In the genomic region with DNA sequence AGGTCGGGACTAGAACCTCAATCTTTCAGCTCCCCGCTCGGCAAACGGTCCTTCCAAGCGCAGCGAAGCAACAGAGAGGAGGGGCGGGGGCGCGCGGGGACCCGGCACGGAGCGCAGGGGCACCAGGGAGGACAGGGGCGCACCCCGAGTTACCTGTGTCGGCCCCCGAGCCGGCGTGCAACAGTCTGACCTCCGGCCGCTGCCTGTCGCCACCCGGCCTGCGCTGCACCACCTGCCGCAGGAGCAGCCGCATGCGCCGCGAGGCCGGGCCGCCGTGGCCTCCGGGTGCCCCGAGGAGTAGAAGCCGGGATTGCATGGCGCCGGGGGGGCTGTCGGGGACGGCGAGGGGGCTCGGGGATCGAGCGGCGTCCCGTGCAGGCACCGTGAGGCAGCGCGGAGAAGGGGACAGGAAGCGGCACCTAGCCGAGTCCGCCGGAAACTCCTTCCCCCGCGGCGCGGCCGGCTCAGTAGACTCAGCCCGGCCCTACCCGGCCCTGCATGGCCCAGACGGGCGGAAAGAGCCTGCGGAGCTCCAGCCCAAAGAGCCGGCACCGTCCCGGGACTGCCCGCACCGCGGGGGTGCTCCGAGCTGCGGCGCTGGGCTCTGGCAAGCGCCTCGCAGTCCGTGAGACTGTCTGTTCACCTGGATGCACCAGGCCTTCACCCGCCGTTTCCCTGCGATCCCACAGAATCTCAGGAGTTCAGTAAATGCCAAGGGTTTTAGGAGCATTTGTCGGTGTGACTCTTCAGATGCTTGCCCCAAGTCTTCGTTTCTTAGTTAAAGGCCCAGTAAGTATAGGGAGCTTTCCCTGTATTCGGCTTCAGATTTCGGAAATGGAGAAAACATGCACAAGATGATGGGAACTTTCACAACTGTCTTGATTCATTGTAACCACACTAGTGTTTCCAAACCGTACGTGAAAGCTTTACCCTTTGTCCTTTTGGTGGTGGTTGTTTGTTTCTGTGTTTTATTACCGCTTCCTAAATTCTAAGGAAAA, we compare ENCODE assay signal across 8 cellular contexts. TPM values are rescaled to one million over a fixed set of nuclear protein-coding genes. Genes with fewer than 3 reads are reported as not detected.
DNase-seq lines count a peak whose midpoint lies in the region; ATAC-seq and TF ChIP-seq lines count a peak whose summit lies in the region.

Gene VWA8 (minus strand): TSS at position 410 of the 998 bp plus-strand sequence. CDS start 94 bp downstream, at position 316.

- CTCF ChIA-PET in HEK293T (lab: Yijun Ruan, JAX) = interaction anchor here (0.6 kb wide), 1 partner anchor 70 kb away, joined by 3 read pairs; no protein-coding TSS in a partner anchor

- ATAC-seq in left ventricle myocardium superior = peak; percentile 97

- WGBS in prostate gland = 4% methylated on average over 49 of the region's 84 CpGs

- TF ChIP-seq CTCF in GM10266 (IDR thresholded peaks at IDR 0.05; ENCODE audit: control insufficient read depth, insufficient read depth, low read depth, missing control alignments) (no peak), NB4 (IDR thresholded peaks at IDR 0.05; ENCODE audit: low read depth, low read length) (no peak), prostate gland (IDR thresholded peaks at IDR 0.05) (no peak)

- H3K9me3 ChIP-seq in prostate gland = no peaks in the 10 kb centered on the region

- H3K36me3 ChIP-seq in prostate gland = no peaks in the 10 kb centered on the region

- POLR2A ChIA-PET in HEK293T (lab: Yijun Ruan, JAX) = interaction anchor here (0.6 to 2.0 kb wide), 11 partner anchors 9 to 549 kb away, joined by 3 to 8 read pairs (median 5); partner anchors contain the start of gene DGKH

- intact Hi-C loops in left ventricle myocardium superior (cut with micrococcal nuclease) (no loop called here), prostate gland (cut with DNase I) (loop anchor here (5.0 to 10.0 kb wide), 2 partner anchors 86 to 286 kb away; partner anchors contain the start of gene DGKH)

- DNase-seq in GM10266 (ENCODE audit: extremely low spot score) (peak; percentile 87), HEK293T (ENCODE audit: extremely low spot score) (peak; percentile 82), NB4 (ENCODE audit: low read depth) (peak; percentile 90), T-helper 1 cell (peak; percentile 59 to 87 (median 71)), amniotic epithelial cell (ENCODE audit: low read depth) (peak; percentile 76), left ventricle myocardium superior (peak; percentile 90), prostate gland (ENCODE audit: low spot score) (peak; percentile 60), ureter (ENCODE audit: low spot score) (peak; percentile 86)

- H3K4me3 ChIP-seq in NB4 (ENCODE audit: low read depth, low read length) = peak within 1 kb of the TSS; percentile 91
- H3K4me3 ChIP-seq in prostate gland = peak within 1 kb of the TSS; percentile 54 to 59

- peak within 1 kb of the TSS; percentile 77 to 82 for H3K27ac ChIP-seq in prostate gland

- no peaks in the 10 kb centered on the region for H3K27me3 ChIP-seq in prostate gland (replicated peaks; ENCODE audit: insufficient read depth)

- H3K4me1 ChIP-seq in prostate gland (replicated peaks) = peaks cover 4% of the 10 kb centered on the region

- TF ChIP-seq POLR2A in NB4 (IDR thresholded peaks at IDR 0.05; ENCODE audit: extremely low read depth, insufficient read length) (peak; percentile 72), prostate gland (IDR thresholded peaks at IDR 0.05) (no peak)

TF ChIP-seq in HEK293T, 16 proteins besides CTCF, POLR2A, EP300 and RAD21:
- TF ChIP-seq L3MBTL2 (conservative IDR thresholded peaks at IDR 0.05) (peak; percentile 59), LEF1 (IDR thresholded peaks at IDR 0.05; ENCODE audit: borderline replicate concordance) (peak; percentile 39; the same call in 1 of the 2 replicates), SP1 (IDR thresholded peaks at IDR 0.05) (no peak)

RNA-seq across cellular contexts. Expression of gene VWA8, which starts in this region (rescaled TPM):
- total RNA-seq in left ventricle myocardium superior = 45.0 TPM
- total RNA-seq in prostate gland = 10 to 100 TPM; 18.1 to 21.8 TPM
- total RNA-seq in ureter = 40.4 TPM

Comparison
In these comparisons a context has a peak if more than half of its experiments do, and no peak if none do; other contexts are left out.
1. Peak in every context shown above with its lines: DNase-seq, ATAC-seq, H3K4me3 ChIP-seq and H3K27ac ChIP-seq.